ENCODE assay signal across 18 cellular contexts in genomic region chr7:93018666-93019065, GRCh38.
A peak's percentile ranks its signal among the peaks of the same experiment; 100 is the strongest.
DNase-seq lines count a peak whose midpoint lies in the region; ATAC-seq, FAIRE-seq and TF ChIP-seq lines count a peak whose summit lies in the region.
"Had no signal": no experiment of that assay in that cellular context is flagged by ENCODE, and none has a peak within 500 bp of the region (broad histone marks: within the 10 kb centered on the region; RNA-seq: fewer than 3 reads in every experiment).

No MANE protein-coding gene starts in this region.

- H3K79me2 ChIP-seq in astrocyte (ENCODE audit: insufficient read depth, low read length): no peaks in the 10 kb centered on the region
- no peaks in the 10 kb centered on the region for H3K79me2 ChIP-seq in hepatocyte

- no peak for TF ChIP-seq CTCF in astrocyte (IDR thresholded peaks at IDR 0.05; ENCODE audit: insufficient read depth, low read depth, low read length)
- TF ChIP-seq CTCF in hepatocyte (IDR thresholded peaks at IDR 0.05; ENCODE audit: poor library complexity): no peak

- no peak overlapping the region for H3K4me3 Mint-ChIP-seq in astrocyte (ENCODE audit: unreplicated experiment)
- H3K4me3 Mint-ChIP-seq: H9 had no signal

- no peak overlapping the region for H3K4me3 ChIP-seq in astrocyte (ENCODE audit: insufficient read depth, low read depth, low read length)
- no peak overlapping the region for H3K4me3 ChIP-seq in hepatocyte
- H3K4me3 ChIP-seq in skeletal muscle satellite cell (ENCODE audit: low read length): no peak overlapping the region
- H3K4me3 ChIP-seq: SK-N-MC had no signal

- 71% methylated on average over 2 of the region's 2 CpGs for WGBS in hepatocyte (ENCODE audit: low lambda C conversion rate, missing lambda C conversion rate)

- H3K4me2 ChIP-seq in astrocyte (ENCODE audit: low read length) (no peak overlapping the region), hepatocyte (no peak overlapping the region), skeletal muscle satellite cell (ENCODE audit: low read length) (peak overlapping the region; percentile 49)

- H3K36me3 Mint-ChIP-seq in astrocyte (ENCODE audit: low read depth, unreplicated experiment): peaks cover 2% of the 10 kb centered on the region

- H3K9me2 ChIP-seq in hepatocyte (replicated peaks; ENCODE audit: insufficient read depth): no peaks in the 10 kb centered on the region

- peaks cover 4% of the 10 kb centered on the region for H3K9me3 Mint-ChIP-seq in astrocyte (ENCODE audit: unreplicated experiment)
- H3K9me3 Mint-ChIP-seq: H9 had no signal

- peaks cover 3% of the 10 kb centered on the region for H3K9me3 ChIP-seq in astrocyte (ENCODE audit: insufficient read depth, low read depth, low read length)
- no peaks in the 10 kb centered on the region for H3K9me3 ChIP-seq in hepatocyte (ENCODE audit: low read depth)
- no peaks in the 10 kb centered on the region for H3K9me3 ChIP-seq in skeletal muscle satellite cell (replicated peaks; ENCODE audit: low read length)

- H3K4me1 Mint-ChIP-seq in astrocyte (ENCODE audit: low read depth, unreplicated experiment): peaks cover 40% of the 10 kb centered on the region

- no peaks in the 10 kb centered on the region for H3K36me3 ChIP-seq in astrocyte (ENCODE audit: insufficient read depth, low read length)
- H3K36me3 ChIP-seq in hepatocyte (replicated peaks; ENCODE audit: insufficient read depth, low read depth): no peaks in the 10 kb centered on the region
- no peaks in the 10 kb centered on the region for H3K36me3 ChIP-seq in skeletal muscle satellite cell (ENCODE audit: insufficient read depth, low read length)

- DNase-seq in EH (ENCODE audit: low read depth): peak; percentile 79
- DNase-seq in astrocyte (ENCODE audit: low read depth): no peak
- no peak for DNase-seq in hepatocyte (ENCODE audit: low spot score)
- DNase-seq in C1 segment of cervical spinal cord (lab: John Stamatoyannopoulos, UW): no peak
- DNase-seq: DMS 273 treated with DMSO at 0.1 percent for 48 hours, GDM1, H9, NCI-H1105, NCI-H1694, NCI-H2081 treated with DMSO at 0.1 percent for 48 hours, NCI-H748 treated with DMSO at 0.1 percent for 48 hours, Right ventricle myocardium superior had no signal

- H4K20me1 ChIP-seq in astrocyte (ENCODE audit: insufficient read depth, low read length): no peaks in the 10 kb centered on the region
- no peaks in the 10 kb centered on the region for H4K20me1 ChIP-seq in hepatocyte (ENCODE audit: insufficient read depth, poor library complexity, severe bottlenecking)

- no peak overlapping the region for H3K27ac ChIP-seq in astrocyte (ENCODE audit: low read depth, low read length)
- peak overlapping the region; percentile 35 for H3K27ac ChIP-seq in hepatocyte
- H3K27ac ChIP-seq: C4-2B, SK-N-MC had no signal

- H3K27ac Mint-ChIP-seq in astrocyte (ENCODE audit: unreplicated experiment): peak overlapping the region; percentile 67
- H3K27ac Mint-ChIP-seq: H9 had no signal

- H3K9ac ChIP-seq in astrocyte (ENCODE audit: low read length): no peak overlapping the region
- peak overlapping the region; percentile 18 for H3K9ac ChIP-seq in skeletal muscle satellite cell (ENCODE audit: low read depth, low read length)

- H3K27me3 Mint-ChIP-seq in astrocyte (ENCODE audit: low read depth, unreplicated experiment): peaks cover 2% of the 10 kb centered on the region

- no peak for ATAC-seq in GM18519 (IDR thresholded peaks at IDR 0.05; ENCODE audit: low FRiP score, unreplicated experiment)
- no peak for ATAC-seq in GM21529 (IDR thresholded peaks at IDR 0.05; ENCODE audit: unreplicated experiment)

- no peaks in the 10 kb centered on the region for H3K27me3 ChIP-seq in astrocyte (ENCODE audit: insufficient read depth, low read length)
- H3K27me3 ChIP-seq in hepatocyte: no peaks in the 10 kb centered on the region
- H3K27me3 ChIP-seq in skeletal muscle satellite cell (ENCODE audit: control insufficient read depth, insufficient read depth, low read length): no peaks in the 10 kb centered on the region

- FAIRE-seq in astrocyte (lab: Jason Lieb, UNC): no peak
- FAIRE-seq: A204.1 had no signal

- H3K4me1 ChIP-seq in astrocyte (ENCODE audit: insufficient read depth, low read length) (peaks cover 18% of the 10 kb centered on the region), hepatocyte (ENCODE audit: insufficient read depth) (peaks cover 38% of the 10 kb centered on the region), skeletal muscle satellite cell (ENCODE audit: control insufficient read depth, insufficient read depth, low read length) (peaks cover 47% of the 10 kb centered on the region)

- H2AFZ ChIP-seq in astrocyte (ENCODE audit: low read depth, low read length) (no peak overlapping the region), hepatocyte (no peak overlapping the region)
